9 cellular contexts compared by ENCODE assay signal in the genomic region with DNA sequence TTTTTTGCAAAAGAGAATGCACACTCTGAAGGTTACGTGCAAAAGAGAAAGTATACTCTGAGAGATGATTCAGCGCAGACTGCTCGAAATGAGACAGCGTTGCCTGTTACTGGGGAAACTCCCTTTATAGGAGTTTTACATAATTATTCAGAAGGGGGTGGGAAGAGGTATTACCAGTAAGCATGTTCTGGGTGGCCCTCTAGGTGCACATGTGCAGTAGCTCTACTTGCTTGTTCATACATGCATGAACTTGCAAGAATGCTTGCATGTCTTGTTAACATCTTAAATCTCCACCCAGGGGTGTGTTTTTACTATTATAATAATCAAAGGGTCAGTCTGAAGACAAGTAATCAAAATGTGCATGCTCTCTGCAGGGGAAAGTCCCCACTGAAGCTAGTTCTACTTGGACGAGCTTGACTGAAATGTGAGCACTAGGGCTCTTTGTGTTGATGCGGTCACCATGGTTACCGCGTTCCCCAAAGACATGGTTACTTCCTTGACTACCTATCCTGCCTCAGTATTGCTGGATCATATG.
DNase-seq lines count a peak whose midpoint lies in the region; ATAC-seq and TF ChIP-seq lines count a peak whose summit lies in the region.
"Had no signal": no experiment of that assay in that cellular context is flagged by ENCODE, and none has a peak within 500 bp of the region (broad histone marks: within the 10 kb centered on the region; RNA-seq: fewer than 3 reads in every experiment).

No MANE protein-coding gene starts in this region.

- no peaks in the 10 kb centered on the region for H3K9me2 ChIP-seq in PC-3 (replicated peaks; ENCODE audit: low read length)

- peaks cover 11% of the 10 kb centered on the region for H3K4me1 Mint-ChIP-seq in T-helper 17 cell

- peaks cover 10% of the 10 kb centered on the region for H3K27me3 Mint-ChIP-seq in T-helper 17 cell

- no peaks in the 10 kb centered on the region for H3F3A ChIP-seq in PC-3 (ENCODE audit: low read length, unreplicated experiment)

- no peak overlapping the region for H2AFZ ChIP-seq in PC-3 (ENCODE audit: low read length)

- no peak overlapping the region for H3K4me3 ChIP-seq in PC-3 (ENCODE audit: low read length)

- no peak for TF ChIP-seq CTCF in PC-3 (conservative IDR thresholded peaks at IDR 0.05; ENCODE audit: low read depth, low read length)

- no peaks in the 10 kb centered on the region for H3K4me1 ChIP-seq in PC-3 (ENCODE audit: insufficient read depth, low read length)

- DNase-seq in activated naive CD4-positive, alpha-beta T cell treated with Interleukin-2 at 50 U/mL for 16 hours: peak; percentile 64
- no peak for DNase-seq in activated naive CD4-positive, alpha-beta T cell (lab: John Stamatoyannopoulos, UW)
- peak in 2 of 3 donors; percentile 13 to 17 for DNase-seq in T-helper 17 cell
- peak; percentile 59 for DNase-seq in iPS DF 19.7 (ENCODE audit: low read depth, low spot score)
- DNase-seq in middle frontal gyrus (ENCODE audit: extremely low spot score, low spot score): no peak
- no peak for DNase-seq in SIG-M5 (lab: John Stamatoyannopoulos, UW)
- DNase-seq in PC-3: no peak

- peak overlapping the region; percentile 87 for H3K4me3 Mint-ChIP-seq in T-helper 17 cell

- H3K27ac Mint-ChIP-seq in T-helper 17 cell: peak overlapping the region; percentile 94

- H4K20me1 ChIP-seq in PC-3 (ENCODE audit: low read length): no peaks in the 10 kb centered on the region

- no peaks in the 10 kb centered on the region for H3K27me3 ChIP-seq in PC-3 (ENCODE audit: low read length)

- H3K9ac ChIP-seq in PC-3 (ENCODE audit: low read length): no peak overlapping the region

- no peaks in the 10 kb centered on the region for H3K9me3 ChIP-seq in T-helper 17 cell (ENCODE audit: control insufficient read depth, low read length, poor library complexity, severe bottlenecking)
- no peaks in the 10 kb centered on the region for H3K9me3 ChIP-seq in PC-3 (ENCODE audit: low read length)

- CTCF ChIA-PET in PC-3 (lab: Charles Lee): no interaction called here

- intact Hi-C loops in PC-3 (cut with micrococcal nuclease): no loop called here

- peak; percentile 99 for ATAC-seq in HG03064 (IDR thresholded peaks at IDR 0.05; ENCODE audit: low read depth, unreplicated experiment)
- peak; percentile 89 for ATAC-seq in T-helper 17 cell
- no peak for ATAC-seq in PC-3

- no peaks in the 10 kb centered on the region for H3K79me2 ChIP-seq in PC-3 (ENCODE audit: low read length)

- POLR2A ChIA-PET in PC-3 (lab: Charles Lee; ENCODE audit: unreplicated experiment): no interaction called here

- H3K36me3 Mint-ChIP-seq in T-helper 17 cell (ENCODE audit: low read depth): no peaks in the 10 kb centered on the region

- H3K36me3 ChIP-seq in PC-3 (ENCODE audit: low read depth, low read length): no peaks in the 10 kb centered on the region

- H3K4me2 ChIP-seq in PC-3 (ENCODE audit: low read length): no peak overlapping the region

- H3K27ac ChIP-seq in PC-3 (ENCODE audit: low read length): no peak overlapping the region
- H3K27ac ChIP-seq: C4-2B had no signal

- no TSS peak for BruUV-seq in PC-3 (replicated peaks; lab: Mats Ljungman, UMichigan)

Comparison
In these comparisons a context has a peak if more than half of its experiments do, and no peak if none do; other contexts are left out.
1. DNase-seq: peak in activated naive CD4-positive, alpha-beta T cell treated with Interleukin-2 at 50 U/mL for 16 hours (single experiment), T-helper 17 cell (2 of 3) and iPS DF 19.7 (single experiment); none in activated naive CD4-positive, alpha-beta T cell (0 of 4), middle frontal gyrus (single experiment), SIG-M5 (single experiment) and PC-3 (single experiment).